1 cellular context compared by ENCODE assay signal in genomic region chr7:152859781-152860191, GRCh38.
TF ChIP-seq lines count a peak whose summit lies in the region.

No MANE protein-coding gene starts in this region.

TF ChIP-seq in K562, 482 proteins besides CTCF, POLR2A, EP300 and RAD21 (continued from another document):
- TF ChIP-seq THRA (IDR thresholded peaks at IDR 0.05) = no peak
- TF ChIP-seq ZNF354B (CRISPR knock-in tag; IDR thresholded peaks at IDR 0.05) = no peak
- no peak for TF ChIP-seq ZNF318 (IDR thresholded peaks at IDR 0.05; ENCODE audit: borderline replicate concordance in 1 of 2, low read depth in 1 of 2)
- no peak for TF ChIP-seq ZNF175 (CRISPR knock-in tag; IDR thresholded peaks at IDR 0.05; ENCODE audit: low read depth)
- no peak for TF ChIP-seq MCM5 (IDR thresholded peaks at IDR 0.05; ENCODE audit: low read depth)
- no peak for TF ChIP-seq RNF2 (IDR thresholded peaks at IDR 0.05)
- no peak for TF ChIP-seq ZNF780A (CRISPR knock-in tag; IDR thresholded peaks at IDR 0.05)
- TF ChIP-seq ZKSCAN1 (IDR thresholded peaks at IDR 0.05; ENCODE audit: low read depth, low read length) = peak; percentile 14; the same call in 1 of the 2 replicates
- TF ChIP-seq NFIX (CRISPR knock-in tag; IDR thresholded peaks at IDR 0.05; ENCODE audit: low read depth) = no peak
- TF ChIP-seq ZNF696 (CRISPR knock-in tag; conservative IDR thresholded peaks at IDR 0.05) = no peak
- TF ChIP-seq, protein P1, sequence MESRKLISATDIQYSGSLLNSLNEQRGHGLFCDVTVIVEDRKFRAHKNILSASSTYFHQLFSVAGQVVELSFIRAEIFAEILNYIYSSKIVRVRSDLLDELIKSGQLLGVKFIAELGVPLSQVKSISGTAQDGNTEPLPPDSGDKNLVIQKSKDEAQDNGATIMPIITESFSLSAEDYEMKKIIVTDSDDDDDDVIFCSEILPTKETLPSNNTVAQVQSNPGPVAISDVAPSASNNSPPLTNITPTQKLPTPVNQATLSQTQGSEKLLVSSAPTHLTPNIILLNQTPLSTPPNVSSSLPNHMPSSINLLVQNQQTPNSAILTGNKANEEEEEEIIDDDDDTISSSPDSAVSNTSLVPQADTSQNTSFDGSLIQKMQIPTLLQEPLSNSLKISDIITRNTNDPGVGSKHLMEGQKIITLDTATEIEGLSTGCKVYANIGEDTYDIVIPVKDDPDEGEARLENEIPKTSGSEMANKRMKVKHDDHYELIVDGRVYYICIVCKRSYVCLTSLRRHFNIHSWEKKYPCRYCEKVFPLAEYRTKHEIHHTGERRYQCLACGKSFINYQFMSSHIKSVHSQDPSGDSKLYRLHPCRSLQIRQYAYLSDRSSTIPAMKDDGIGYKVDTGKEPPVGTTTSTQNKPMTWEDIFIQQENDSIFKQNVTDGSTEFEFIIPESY (CRISPR knock-in tag; IDR thresholded peaks at IDR 0.05) = no peak
- no peak for TF ChIP-seq TCF7 (IDR thresholded peaks at IDR 0.05; ENCODE audit: borderline replicate concordance)
- 0 out of 2 replicates have a peak, but pooled peaks have one; percentile 11 for TF ChIP-seq CTBP1 (IDR thresholded peaks at IDR 0.05; ENCODE audit: borderline replicate concordance)
- no peak for TF ChIP-seq NFATC3 (IDR thresholded peaks at IDR 0.05)
- TF ChIP-seq SAFB2 (IDR thresholded peaks at IDR 0.05; ENCODE audit: borderline replicate concordance, low read depth, low read length, severe bottlenecking) = no peak
- TF ChIP-seq CAMTA2 (CRISPR knock-in tag; conservative IDR thresholded peaks at IDR 0.05) = no peak
